Comparison of ENCODE assay signal across 23 cellular contexts in genomic region chr12:51033048-51033447, GRCh38.
"Had no signal": no experiment of that assay in that cellular context is flagged by ENCODE, and none has a peak within 500 bp of the region (broad histone marks: within the 10 kb centered on the region; RNA-seq: fewer than 3 reads in every experiment).

No MANE protein-coding gene starts in this region.

- H3K36me3 Mint-ChIP-seq: immature natural killer cell; naive thymus-derived CD8-positive, alpha-beta T cell; stimulated activated naive B cell treated with anti-CD40 and anti-IgM and Interleukin-4, amounts not matched to agents 10 μg/mL and 1 μg/mL and 100 μg/mL, for 72 hours; type B pancreatic cell had no signal

- H3K4me1 ChIP-seq: left ventricle myocardium inferior, right atrium auricular region, right lobe of liver, tibial artery, uterus had no signal

- H3K27me3 Mint-ChIP-seq: naive thymus-derived CD8-positive, alpha-beta T cell; progenitor cell of endocrine pancreas had no signal

- H3K36me3 ChIP-seq: heart left ventricle, left ventricle myocardium inferior, ovary, right atrium auricular region, right lobe of liver, stomach, thoracic aorta, tibial artery, uterus had no signal

- H3K27me3 ChIP-seq: heart left ventricle, ovary, right atrium auricular region, right lobe of liver, stomach, tibial artery, uterus had no signal

- H3K4me3 Mint-ChIP-seq: immature natural killer cell; naive thymus-derived CD8-positive, alpha-beta T cell; nephron; stimulated activated naive B cell treated with anti-CD40 and anti-IgM and Interleukin-4, amounts not matched to agents 10 μg/mL and 1 μg/mL and 100 μg/mL, for 72 hours; type B pancreatic cell had no signal

- ATAC-seq: heart left ventricle; naive thymus-derived CD8-positive, alpha-beta T cell; right lobe of liver; stimulated activated naive B cell treated with anti-CD40 and anti-IgM and Interleukin-4, amounts not matched to agents 10 μg/mL and 1 μg/mL and 100 μg/mL, for 72 hours; stimulated activated naive CD8-positive, alpha-beta T cell treated with anti-CD3 and anti-CD28 coated beads, Interleukin-15, Interleukin-2, amounts not matched to agents 100 U/mL and 50 U/mL, for 24 hours had no signal

- H3K4me1 Mint-ChIP-seq: immature natural killer cell; nephron; stimulated activated naive B cell treated with anti-CD40 and anti-IgM and Interleukin-4, amounts not matched to agents 10 μg/mL and 1 μg/mL and 100 μg/mL, for 72 hours had no signal

- H3K9me3 Mint-ChIP-seq: immature natural killer cell; naive thymus-derived CD8-positive, alpha-beta T cell; nephron; stimulated activated naive B cell treated with anti-CD40 and anti-IgM and Interleukin-4, amounts not matched to agents 10 μg/mL and 1 μg/mL and 100 μg/mL, for 72 hours; type B pancreatic cell had no signal

- H3K4me3 ChIP-seq: heart left ventricle, left ventricle myocardium inferior, lung, ovary, right atrium auricular region, right lobe of liver, smooth muscle cell, stomach, thoracic aorta, tibial artery, uterus had no signal

- FAIRE-seq: islet of Langerhans, kidney had no signal

- H3K27ac Mint-ChIP-seq: immature natural killer cell; nephron; progenitor cell of endocrine pancreas; stimulated activated naive B cell treated with anti-CD40 and anti-IgM and Interleukin-4, amounts not matched to agents 10 μg/mL and 1 μg/mL and 100 μg/mL, for 72 hours; type B pancreatic cell had no signal

- DNase-seq: heart left ventricle; hypothalamus; immature natural killer cell; kidney; left ventricle myocardium inferior; naive thymus-derived CD8-positive, alpha-beta T cell; ovary; right lobe of liver; stimulated activated CD4-positive, alpha-beta T cell treated with anti-CD3 and anti-CD28 coated beads, Interleukin-1b, Interleukin-23, amount 100 ng/mL, for 48 hours; stimulated activated CD4-positive, alpha-beta T cell treated with anti-CD3 and anti-CD28 coated beads, Interleukin-2, amount 100 ng/mL, for 48 hours; stimulated activated naive B cell treated with anti-CD40 and anti-IgM and Interleukin-4, amounts not matched to agents 10 μg/mL and 1 μg/mL and 100 μg/mL, for 72 hours; stimulated activated naive CD8-positive, alpha-beta T cell treated with anti-CD3 and anti-CD28 coated beads, Interleukin-15, Interleukin-2, amounts not matched to agents 100 U/mL and 50 U/mL, for 24 hours; stomach; tibial artery; uterus had no signal

- H3K4me2 ChIP-seq: smooth muscle cell had no signal

- H3K27ac ChIP-seq: heart left ventricle, left ventricle myocardium inferior, ovary, right atrium auricular region, right lobe of liver, stomach, thoracic aorta, tibial artery, uterus had no signal

- H3K9me3 ChIP-seq: heart left ventricle, left ventricle myocardium inferior, ovary, right atrium auricular region, right lobe of liver, stomach, thoracic aorta, tibial artery, uterus had no signal
